ENCODE assay signal across 21 cellular contexts in the genomic region with DNA sequence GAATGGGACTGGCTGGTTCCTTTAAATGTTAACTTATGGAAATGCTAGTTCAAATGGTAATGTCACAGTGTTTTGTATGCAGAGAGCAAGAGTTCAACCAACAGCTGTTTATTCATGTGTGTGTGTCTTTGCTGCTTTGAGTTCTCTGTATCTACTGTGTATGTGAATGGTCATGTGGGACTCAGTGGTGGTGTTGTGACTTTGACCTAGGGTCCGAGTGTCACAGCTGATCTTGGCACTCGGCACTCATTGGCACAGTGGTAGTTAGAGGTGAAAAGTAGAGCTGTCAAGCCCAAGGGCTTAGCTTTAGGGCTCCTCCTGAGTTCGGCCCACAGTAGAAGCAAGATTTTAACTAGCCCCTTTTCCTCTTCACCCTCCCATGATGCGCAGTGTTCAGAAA.
"Had no signal": no experiment of that assay in that cellular context is flagged by ENCODE, and none has a peak within 500 bp of the region (broad histone marks: within the 10 kb centered on the region; RNA-seq: fewer than 3 reads in every experiment).

No MANE protein-coding gene starts in this region.

- H3K9me3 ChIP-seq: testis had no signal

- H3K4me3 ChIP-seq: heart left ventricle, left lung, lung, right atrium auricular region, smooth muscle cell, testis, tibial nerve had no signal

- FAIRE-seq: colon, endothelial cell of umbilical vein, islet of Langerhans had no signal

- H3K4me1 ChIP-seq: testis had no signal

- H3K27me3 ChIP-seq: heart left ventricle, left lung, right atrium auricular region, testis, tibial nerve had no signal

- H3K36me3 ChIP-seq: right atrium auricular region had no signal

- ATAC-seq: heart left ventricle; left lung; naive thymus-derived CD4-positive, alpha-beta T cell; stimulated activated naive CD8-positive, alpha-beta T cell treated with anti-CD3 and anti-CD28 coated beads, Interleukin-15, Interleukin-2, amounts not matched to agents 100 U/mL and 50 U/mL, for 24 hours had no signal

- DNase-seq: cerebellar nuclear complex; erythroblast; foreskin melanocyte; heart left ventricle; hippocampal formation; kidney glomerular epithelial cell; left lung; mesenchymal stem cell; midbrain; naive thymus-derived CD4-positive, alpha-beta T cell; nephron progenitor cell; stimulated activated CD4-positive, alpha-beta T cell treated with anti-CD3 and anti-CD28 coated beads, Interleukin-2, amount 100 ng/mL, for 48 hours; stimulated activated naive CD8-positive, alpha-beta T cell treated with anti-CD3 and anti-CD28 coated beads, Interleukin-15, Interleukin-2, amounts not matched to agents 100 U/mL and 50 U/mL, for 24 hours; testis had no signal

- H3K4me2 ChIP-seq: smooth muscle cell had no signal

- H3K27ac ChIP-seq: left lung, right atrium auricular region, testis, tibial nerve had no signal
